In the genomic region with DNA sequence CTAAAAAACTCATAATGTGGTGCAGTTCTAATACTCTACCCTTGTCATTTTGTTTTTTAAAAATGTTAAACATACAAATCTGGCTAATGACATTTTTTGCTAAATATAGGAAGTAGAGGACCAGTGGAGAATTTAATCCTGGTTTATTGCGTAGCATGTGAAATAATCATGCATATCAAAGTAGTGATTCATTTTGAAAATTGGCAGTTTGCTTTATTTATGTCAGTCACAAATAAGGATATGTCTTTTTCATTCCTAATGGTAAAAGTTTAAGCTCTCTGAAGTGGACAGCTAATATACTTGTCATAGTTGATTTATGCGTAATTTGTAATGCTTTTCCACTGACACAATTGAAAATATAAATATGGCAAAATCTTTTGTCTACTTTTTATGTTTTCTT, we compare ENCODE assay signal across 17 cellular contexts.
DNase-seq lines count a peak whose midpoint lies in the region; ATAC-seq, FAIRE-seq and TF ChIP-seq lines count a peak whose summit lies in the region.
"Had no signal": no experiment of that assay in that cellular context is flagged by ENCODE, and none has a peak within 500 bp of the region (broad histone marks: within the 10 kb centered on the region; RNA-seq: fewer than 3 reads in every experiment).

No MANE protein-coding gene starts in this region.

- WGBS in hepatocyte (ENCODE audit: low lambda C conversion rate, missing lambda C conversion rate), result 89% methylated on average over 2 of the region's 2 CpGs
- WGBS in transverse colon (ENCODE audit: low coverage in 1 of 2), 2 donors, result 76 to 78% methylated on average over 2 of the region's 2 CpGs

- no peaks in the 10 kb centered on the region for H3K27me3 Mint-ChIP-seq in activated T-cell treated with anti-CD3 and anti-CD28 coated beads, Interleukin-2, amount 50 U/mL, for 4 hours (ENCODE audit: low read depth)
- H3K27me3 Mint-ChIP-seq: activated naive CD8-positive, alpha-beta T cell treated with anti-CD3 and anti-CD28 coated beads, Interleukin-2, amount 10 ng/mL, durations not matched to agents 7 days and 5 days; IgD-negative memory B cell had no signal

- no peak for ATAC-seq in activated T-cell treated with anti-CD3 and anti-CD28 coated beads, Interleukin-2, amount 50 U/mL, for 4 hours
- ATAC-seq: lower lobe of right lung had no signal

- H3K9me3 Mint-ChIP-seq in activated T-cell treated with anti-CD3 and anti-CD28 coated beads, Interleukin-2, amount 50 U/mL, for 4 hours, result peaks cover 13% of the 10 kb centered on the region

- no peak for FAIRE-seq in bronchial epithelial cell (lab: Jason Lieb, UNC)

- H3K9me2 ChIP-seq in hepatocyte (replicated peaks; ENCODE audit: insufficient read depth), result no peaks in the 10 kb centered on the region

- peak; percentile 8 for DNase-seq in AG04450 (ENCODE audit: low read depth, low spot score)
- DNase-seq in HT1080 (ENCODE audit: low read depth), result peak; percentile 44
- DNase-seq in bronchial epithelial cell (ENCODE audit: low read depth), result peak; percentile 87
- no peak for DNase-seq in hepatocyte (ENCODE audit: low spot score)
- no peak for DNase-seq in activated T-cell treated with anti-CD3 and anti-CD28 coated beads, Interleukin-2, amount 50 U/mL, for 4 hours
- no peak for DNase-seq in vagina (ENCODE audit: extremely low spot score in 2 of 2)
- no peak for DNase-seq in transverse colon
- no peak for DNase-seq in MV-4-11 (lab: John Stamatoyannopoulos, UW)
- DNase-seq: activated CD4-positive, CD25-positive, alpha-beta regulatory T cell; activated CD8-positive, alpha-beta memory T cell treated with anti-CD3 and anti-CD28 coated beads, Interleukin-2, amount 50 U/mL, for 48 hours; activated naive CD8-positive, alpha-beta T cell treated with anti-CD3 and anti-CD28 coated beads, Interleukin-2, amount 10 ng/mL, durations not matched to agents 7 days and 5 days; hippocampal formation; lower lobe of right lung had no signal

- H3K36me3 Mint-ChIP-seq in activated T-cell treated with anti-CD3 and anti-CD28 coated beads, Interleukin-2, amount 50 U/mL, for 4 hours (ENCODE audit: insufficient read depth), result peaks cover 16% of the 10 kb centered on the region
- H3K36me3 Mint-ChIP-seq: neural progenitor cell had no signal

- H3K4me3 ChIP-seq in AG04450 (ENCODE audit: low read depth, low read length) (no peak overlapping the region), bronchial epithelial cell (ENCODE audit: low read depth, low read length) (no peak overlapping the region), hepatocyte (no peak overlapping the region), vagina (no peak overlapping the region), transverse colon (no peak overlapping the region)
- H3K4me3 ChIP-seq: BLaER1 treated with 17β-estradiol and CSF1 and Interleukin-3, amounts not matched to agents 10 nM and 100 nM; lower lobe of right lung; neural progenitor cell; SK-N-MC had no signal

- no peaks in the 10 kb centered on the region for H3K36me3 ChIP-seq in bronchial epithelial cell (ENCODE audit: control insufficient read depth, insufficient read depth, low read length)
- no peaks in the 10 kb centered on the region for H3K36me3 ChIP-seq in hepatocyte (replicated peaks; ENCODE audit: insufficient read depth, low read depth)
- no peaks in the 10 kb centered on the region for H3K36me3 ChIP-seq in vagina
- no peaks in the 10 kb centered on the region for H3K36me3 ChIP-seq in transverse colon
- H3K36me3 ChIP-seq: neural progenitor cell had no signal

- intact Hi-C loops in vagina (cut with DNase I), result no loop called here
- intact Hi-C loops in transverse colon (cut with DNase I; ENCODE audit: low total_unique reads), result no loop called here

- TF ChIP-seq POLR2A in vagina (IDR thresholded peaks at IDR 0.05) (no peak), transverse colon (IDR thresholded peaks at IDR 0.05) (no peak)

- in situ Hi-C loops in transverse colon (cut with MboI; ENCODE audit: low pct_ligation_motif_present in 1 of 4, low pct_unique_long_range_greater_than_20kb in 1 of 4, low sequenced_read_pairs in 3 of 4), result no loop called here

- H3K9me3 ChIP-seq in AG04450 (ENCODE audit: control insufficient read depth, insufficient read depth, low read length) (no peaks in the 10 kb centered on the region), hepatocyte (ENCODE audit: low read depth) (no peaks in the 10 kb centered on the region), vagina (no peaks in the 10 kb centered on the region), transverse colon (peaks cover 8 to 12% of the 10 kb centered on the region in 2 donors)

- H3K27ac ChIP-seq in AG04450 (ENCODE audit: low read depth, low read length) (no peak overlapping the region), hepatocyte (no peak overlapping the region), vagina (no peak overlapping the region), transverse colon (no peak overlapping the region)
- H3K27ac ChIP-seq: BLaER1 treated with 17β-estradiol and CSF1 and Interleukin-3, amounts not matched to agents 10 nM and 100 nM; neural progenitor cell; SK-N-MC had no signal

- peak overlapping the region; percentile 29 for H3K4me2 ChIP-seq in hepatocyte
- H3K4me2 ChIP-seq: BLaER1 treated with 17β-estradiol and CSF1 and Interleukin-3, amounts not matched to agents 10 nM and 100 nM; neural progenitor cell had no signal

- H3K79me2 ChIP-seq in hepatocyte, result no peaks in the 10 kb centered on the region

- CTCF ChIA-PET in AG04450 (lab: Charles Lee), result no interaction called here

- no peak for TF ChIP-seq CTCF in AG04450 (IDR thresholded peaks at IDR 0.05; ENCODE audit: low read depth, low read length)
- TF ChIP-seq CTCF in bronchial epithelial cell (IDR thresholded peaks at IDR 0.05; ENCODE audit: insufficient read depth, low read length, severe bottlenecking), result no peak
- TF ChIP-seq CTCF in hepatocyte (IDR thresholded peaks at IDR 0.05; ENCODE audit: poor library complexity), result no peak
- TF ChIP-seq CTCF in vagina (IDR thresholded peaks at IDR 0.05), result no peak
- no peak for TF ChIP-seq CTCF in transverse colon (IDR thresholded peaks at IDR 0.05)

- TF ChIP-seq EP300 in transverse colon (IDR thresholded peaks at IDR 0.05; ENCODE audit: low read depth), result no peak

- H3K4me3 Mint-ChIP-seq in activated T-cell treated with anti-CD3 and anti-CD28 coated beads, Interleukin-2, amount 50 U/mL, for 4 hours, result no peak overlapping the region
- H3K4me3 Mint-ChIP-seq: activated naive CD8-positive, alpha-beta T cell treated with anti-CD3 and anti-CD28 coated beads, Interleukin-2, amount 10 ng/mL, durations not matched to agents 7 days and 5 days; IgD-negative memory B cell; neural progenitor cell had no signal

- H3K4me1 ChIP-seq in hepatocyte (ENCODE audit: insufficient read depth) (no peaks in the 10 kb centered on the region), vagina (no peaks in the 10 kb centered on the region), transverse colon (no peaks in the 10 kb centered on the region)
- H3K4me1 ChIP-seq: neural progenitor cell had no signal

- no peak overlapping the region for H2AFZ ChIP-seq in hepatocyte
- H2AFZ ChIP-seq: neural progenitor cell had no signal

- H3K27me3 ChIP-seq in AG04450 (ENCODE audit: control insufficient read depth, insufficient read depth, low read length) (no peaks in the 10 kb centered on the region), bronchial epithelial cell (ENCODE audit: control insufficient read depth, insufficient read depth, low read length) (no peaks in the 10 kb centered on the region), hepatocyte (no peaks in the 10 kb centered on the region), vagina (no peaks in the 10 kb centered on the region), transverse colon (no peaks in the 10 kb centered on the region)
- H3K27me3 ChIP-seq: BLaER1 treated with 17β-estradiol and CSF1 and Interleukin-3, amounts not matched to agents 10 nM and 100 nM; neural progenitor cell had no signal

- POLR2A ChIA-PET in AG04450 (lab: Yijun Ruan, JAX), result interaction anchor here (0.6 to 1.5 kb wide), 2 partner anchors 39 to 509 kb away, joined by 3 to 9 read pairs; no protein-coding TSS in a partner anchor

- no peaks in the 10 kb centered on the region for H3K4me1 Mint-ChIP-seq in activated T-cell treated with anti-CD3 and anti-CD28 coated beads, Interleukin-2, amount 50 U/mL, for 4 hours (ENCODE audit: low read depth)
- H3K4me1 Mint-ChIP-seq: activated naive CD8-positive, alpha-beta T cell treated with anti-CD3 and anti-CD28 coated beads, Interleukin-2, amount 10 ng/mL, durations not matched to agents 7 days and 5 days; IgD-negative memory B cell; neural progenitor cell had no signal

- H4K20me1 ChIP-seq in hepatocyte (ENCODE audit: insufficient read depth, poor library complexity, severe bottlenecking), result no peaks in the 10 kb centered on the region
- H4K20me1 ChIP-seq: BLaER1 treated with 17β-estradiol and CSF1 and Interleukin-3, amounts not matched to agents 10 nM and 100 nM had no signal

Comparison
In these comparisons a context has a peak if more than half of its experiments do, and no peak if none do; other contexts are left out.
1. DNase-seq: peak in AG04450 (single experiment), HT1080 (single experiment) and bronchial epithelial cell (single experiment); none in hepatocyte (single experiment), activated T-cell treated with anti-CD3 and anti-CD28 coated beads, Interleukin-2, amount 50 U/mL, for 4 hours (single experiment), vagina (0 of 2), transverse colon (single experiment) and MV-4-11 (single experiment).